8 cellular contexts compared by ENCODE assay signal in the genomic region with DNA sequence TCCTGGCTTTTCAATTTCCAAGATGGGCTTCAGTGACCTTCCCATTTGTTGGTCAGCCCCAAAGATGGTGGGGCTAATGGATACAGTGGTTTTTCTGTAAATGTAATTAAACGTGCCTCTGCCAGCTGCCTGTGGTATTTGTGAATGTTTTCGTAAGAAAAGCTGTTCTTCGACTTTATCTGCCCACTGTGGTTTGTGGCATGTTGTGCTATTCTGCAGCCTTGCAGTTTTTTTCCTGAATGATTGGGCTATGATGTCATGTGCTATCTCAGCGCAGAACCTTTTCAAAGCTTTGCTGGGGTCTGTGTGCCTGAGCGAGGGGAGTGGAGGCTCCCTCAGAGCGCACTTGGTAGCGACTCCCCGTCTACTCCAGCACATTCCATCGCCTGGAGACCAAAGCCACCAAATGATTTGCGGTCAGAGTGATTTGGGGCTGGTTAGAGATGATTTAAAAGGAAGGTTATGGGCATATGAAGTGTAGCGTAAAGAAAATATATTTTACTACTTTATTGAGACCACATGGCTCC.
DNase-seq lines count a peak whose midpoint lies in the region; ATAC-seq lines count a peak whose summit lies in the region.

No MANE protein-coding gene starts in this region.

- ATAC-seq in HG02870 (IDR thresholded peaks at IDR 0.05; ENCODE audit: unreplicated experiment) (no peak), HG02763 (IDR thresholded peaks at IDR 0.05; ENCODE audit: unreplicated experiment) (no peak)

- DNase-seq in GF-D8 (lab: John Stamatoyannopoulos, UW) (peak; percentile 7), NOMO-1 treated with dmso at 0.1 percent for 144 hours (lab: John Stamatoyannopoulos, UW; ENCODE audit: unreplicated experiment) (peak; percentile 52), fibroblast of gingiva (ENCODE audit: low read depth) (peak; percentile 95), retina (peak; percentile 59), activated gamma-delta T cell treated with Interleukin-2 at 50 U/mL for 16 hours (no peak)
- DNase-seq in activated CD4-positive, alpha-beta T cell treated with anti-CD3 and anti-CD28 coated beads, Interleukin-2, amount 50 U/mL, for 4 hours: no peak

Comparison
In these comparisons a context has a peak if more than half of its experiments do, and no peak if none do; other contexts are left out.
1. DNase-seq: peak in GF-D8 (single experiment), NOMO-1 treated with dmso at 0.1 percent for 144 hours (single experiment), fibroblast of gingiva (single experiment) and retina (single experiment); none in activated CD4-positive, alpha-beta T cell treated with anti-CD3 and anti-CD28 coated beads, Interleukin-2, amount 50 U/mL, for 4 hours (0 of 2) and activated gamma-delta T cell treated with Interleukin-2 at 50 U/mL for 16 hours (single experiment).